Comparison of ENCODE assay signal across 1 cellular context in the genomic region with DNA sequence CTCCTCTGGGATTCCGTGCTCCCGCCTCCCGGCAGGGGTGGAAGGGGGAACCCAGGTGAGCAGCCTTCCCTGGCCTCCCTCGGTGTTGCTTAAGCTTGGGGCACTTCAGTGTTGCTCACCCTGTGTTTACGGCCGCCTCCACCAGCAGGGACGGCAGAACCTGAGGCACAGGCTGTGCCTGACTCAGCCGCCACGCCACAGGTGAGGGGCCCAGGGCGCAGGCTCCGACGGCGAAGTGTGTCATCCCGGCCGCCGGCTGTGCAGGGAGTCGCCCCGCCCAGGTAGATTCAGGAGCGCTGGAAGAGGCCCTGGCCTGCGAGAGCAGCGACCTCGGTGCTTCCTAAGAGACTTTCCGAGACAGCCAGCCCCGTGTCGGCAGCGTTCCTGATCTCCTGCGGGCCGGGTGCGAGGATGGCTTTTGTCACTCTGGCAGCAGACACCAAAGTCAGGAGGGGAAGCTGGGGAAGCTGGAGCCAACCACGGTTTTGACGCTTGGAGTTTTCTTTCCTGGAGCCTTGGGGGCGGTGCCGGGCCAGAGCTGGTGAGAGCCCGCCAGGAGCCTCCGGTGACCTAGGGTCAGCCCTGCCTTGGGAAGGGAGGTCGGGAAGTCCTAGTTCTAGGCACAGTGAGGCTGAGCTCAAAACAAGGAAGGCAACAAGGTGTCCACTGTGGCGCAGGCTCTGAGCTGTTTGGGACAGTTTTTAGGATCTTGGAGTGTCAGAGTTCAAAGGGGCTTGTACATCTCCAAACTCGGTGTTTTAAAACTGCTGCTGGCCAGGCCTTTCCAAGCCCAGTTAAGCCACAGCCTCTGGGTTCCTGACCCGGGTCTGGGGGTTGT.
TF ChIP-seq lines count a peak whose summit lies in the region.

No MANE protein-coding gene starts in this region.

TF ChIP-seq in HepG2, 621 proteins besides CTCF, POLR2A, EP300 and RAD21 (continued from another document and continues in another):
- TF ChIP-seq HNRNPUL1 (IDR thresholded peaks at IDR 0.05; ENCODE audit: low read depth, low read length) (no peak), ZNF776 (CRISPR knock-in tag; IDR thresholded peaks at IDR 0.05) (no peak), PITX1 (CRISPR knock-in tag; IDR thresholded peaks at IDR 0.05) (peak; percentile 73), ZNF253 (CRISPR knock-in tag; IDR thresholded peaks at IDR 0.05; ENCODE audit: borderline replicate concordance) (no peak), ZNF24 (IDR thresholded peaks at IDR 0.05) (no peak), ZNF460 (CRISPR knock-in tag; IDR thresholded peaks at IDR 0.05; ENCODE audit: borderline replicate concordance) (no peak), REXO4 (CRISPR knock-in tag; IDR thresholded peaks at IDR 0.05; ENCODE audit: borderline replicate concordance) (no peak), ELF4 (CRISPR knock-in tag; IDR thresholded peaks at IDR 0.05; ENCODE audit: borderline replicate concordance) (no peak), XBP1 (CRISPR knock-in tag; IDR thresholded peaks at IDR 0.05) (no peak), FOXA1 (IDR thresholded peaks at IDR 0.05) (no peak), FOXA1 (CRISPR knock-in tag; IDR thresholded peaks at IDR 0.05) (peak; percentile 68), ZNF30 (CRISPR knock-in tag; IDR thresholded peaks at IDR 0.05) (no peak), PCBP2 (optimal IDR thresholded peaks at IDR 0.05; ENCODE audit: low read depth, low read length, poor library complexity, severe bottlenecking) (no peak), STAT5B (CRISPR knock-in tag; IDR thresholded peaks at IDR 0.05) (no peak), LCORL (IDR thresholded peaks at IDR 0.05) (no peak), LCORL (CRISPR knock-in tag; IDR thresholded peaks at IDR 0.05) (peak; percentile 80), KDM4B (CRISPR knock-in tag; IDR thresholded peaks at IDR 0.05) (no peak), MED8 (CRISPR knock-in tag; IDR thresholded peaks at IDR 0.05; ENCODE audit: insufficient replicate concordance) (no peak), ZNF577 (CRISPR knock-in tag; IDR thresholded peaks at IDR 0.05; ENCODE audit: borderline replicate concordance, low read depth) (no peak)
- TF ChIP-seq, protein P1, sequence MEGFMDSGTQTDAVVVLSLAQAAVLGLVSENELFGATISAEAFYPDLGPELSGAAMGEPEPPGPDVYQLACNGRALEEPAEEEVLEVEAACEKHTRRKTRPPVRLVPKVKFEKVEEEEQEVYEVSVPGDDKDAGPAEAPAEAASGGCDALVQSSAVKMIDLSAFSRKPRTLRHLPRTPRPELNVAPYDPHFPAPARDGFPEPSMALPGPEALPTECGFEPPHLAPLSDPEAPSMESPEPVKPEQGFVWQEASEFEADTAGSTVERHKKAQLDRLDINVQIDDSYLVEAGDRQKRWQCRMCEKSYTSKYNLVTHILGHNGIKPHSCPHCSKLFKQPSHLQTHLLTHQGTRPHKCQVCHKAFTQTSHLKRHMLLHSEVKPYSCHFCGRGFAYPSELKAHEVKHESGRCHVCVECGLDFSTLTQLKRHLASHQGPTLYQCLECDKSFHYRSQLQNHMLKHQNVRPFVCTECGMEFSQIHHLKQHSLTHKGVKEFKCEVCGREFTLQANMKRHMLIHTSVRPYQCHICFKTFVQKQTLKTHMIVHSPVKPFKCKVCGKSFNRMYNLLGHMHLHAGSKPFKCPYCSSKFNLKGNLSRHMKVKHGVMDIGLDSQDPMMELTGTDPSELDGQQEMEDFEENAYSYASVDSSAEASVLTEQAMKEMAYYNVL (CRISPR knock-in tag; IDR thresholded peaks at IDR 0.05; ENCODE audit: borderline replicate concordance) = 0 out of 2 replicates have a peak, but pooled peaks have one; percentile 11
- TF ChIP-seq, protein P2, sequence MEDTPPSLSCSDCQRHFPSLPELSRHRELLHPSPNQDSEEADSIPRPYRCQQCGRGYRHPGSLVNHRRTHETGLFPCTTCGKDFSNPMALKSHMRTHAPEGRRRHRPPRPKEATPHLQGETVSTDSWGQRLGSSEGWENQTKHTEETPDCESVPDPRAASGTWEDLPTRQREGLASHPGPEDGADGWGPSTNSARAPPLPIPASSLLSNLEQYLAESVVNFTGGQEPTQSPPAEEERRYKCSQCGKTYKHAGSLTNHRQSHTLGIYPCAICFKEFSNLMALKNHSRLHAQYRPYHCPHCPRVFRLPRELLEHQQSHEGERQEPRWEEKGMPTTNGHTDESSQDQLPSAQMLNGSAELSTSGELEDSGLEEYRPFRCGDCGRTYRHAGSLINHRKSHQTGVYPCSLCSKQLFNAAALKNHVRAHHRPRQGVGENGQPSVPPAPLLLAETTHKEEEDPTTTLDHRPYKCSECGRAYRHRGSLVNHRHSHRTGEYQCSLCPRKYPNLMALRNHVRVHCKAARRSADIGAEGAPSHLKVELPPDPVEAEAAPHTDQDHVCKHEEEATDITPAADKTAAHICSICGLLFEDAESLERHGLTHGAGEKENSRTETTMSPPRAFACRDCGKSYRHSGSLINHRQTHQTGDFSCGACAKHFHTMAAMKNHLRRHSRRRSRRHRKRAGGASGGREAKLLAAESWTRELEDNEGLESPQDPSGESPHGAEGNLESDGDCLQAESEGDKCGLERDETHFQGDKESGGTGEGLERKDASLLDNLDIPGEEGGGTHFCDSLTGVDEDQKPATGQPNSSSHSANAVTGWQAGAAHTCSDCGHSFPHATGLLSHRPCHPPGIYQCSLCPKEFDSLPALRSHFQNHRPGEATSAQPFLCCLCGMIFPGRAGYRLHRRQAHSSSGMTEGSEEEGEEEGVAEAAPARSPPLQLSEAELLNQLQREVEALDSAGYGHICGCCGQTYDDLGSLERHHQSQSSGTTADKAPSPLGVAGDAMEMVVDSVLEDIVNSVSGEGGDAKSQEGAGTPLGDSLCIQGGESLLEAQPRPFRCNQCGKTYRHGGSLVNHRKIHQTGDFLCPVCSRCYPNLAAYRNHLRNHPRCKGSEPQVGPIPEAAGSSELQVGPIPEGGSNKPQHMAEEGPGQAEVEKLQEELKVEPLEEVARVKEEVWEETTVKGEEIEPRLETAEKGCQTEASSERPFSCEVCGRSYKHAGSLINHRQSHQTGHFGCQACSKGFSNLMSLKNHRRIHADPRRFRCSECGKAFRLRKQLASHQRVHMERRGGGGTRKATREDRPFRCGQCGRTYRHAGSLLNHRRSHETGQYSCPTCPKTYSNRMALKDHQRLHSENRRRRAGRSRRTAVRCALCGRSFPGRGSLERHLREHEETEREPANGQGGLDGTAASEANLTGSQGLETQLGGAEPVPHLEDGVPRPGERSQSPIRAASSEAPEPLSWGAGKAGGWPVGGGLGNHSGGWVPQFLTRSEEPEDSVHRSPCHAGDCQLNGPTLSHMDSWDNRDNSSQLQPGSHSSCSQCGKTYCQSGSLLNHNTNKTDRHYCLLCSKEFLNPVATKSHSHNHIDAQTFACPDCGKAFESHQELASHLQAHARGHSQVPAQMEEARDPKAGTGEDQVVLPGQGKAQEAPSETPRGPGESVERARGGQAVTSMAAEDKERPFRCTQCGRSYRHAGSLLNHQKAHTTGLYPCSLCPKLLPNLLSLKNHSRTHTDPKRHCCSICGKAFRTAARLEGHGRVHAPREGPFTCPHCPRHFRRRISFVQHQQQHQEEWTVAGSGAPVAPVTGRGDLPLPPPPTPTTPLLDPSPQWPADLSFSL (CRISPR knock-in tag; IDR thresholded peaks at IDR 0.05) = no peak
- TF ChIP-seq, protein P3, sequence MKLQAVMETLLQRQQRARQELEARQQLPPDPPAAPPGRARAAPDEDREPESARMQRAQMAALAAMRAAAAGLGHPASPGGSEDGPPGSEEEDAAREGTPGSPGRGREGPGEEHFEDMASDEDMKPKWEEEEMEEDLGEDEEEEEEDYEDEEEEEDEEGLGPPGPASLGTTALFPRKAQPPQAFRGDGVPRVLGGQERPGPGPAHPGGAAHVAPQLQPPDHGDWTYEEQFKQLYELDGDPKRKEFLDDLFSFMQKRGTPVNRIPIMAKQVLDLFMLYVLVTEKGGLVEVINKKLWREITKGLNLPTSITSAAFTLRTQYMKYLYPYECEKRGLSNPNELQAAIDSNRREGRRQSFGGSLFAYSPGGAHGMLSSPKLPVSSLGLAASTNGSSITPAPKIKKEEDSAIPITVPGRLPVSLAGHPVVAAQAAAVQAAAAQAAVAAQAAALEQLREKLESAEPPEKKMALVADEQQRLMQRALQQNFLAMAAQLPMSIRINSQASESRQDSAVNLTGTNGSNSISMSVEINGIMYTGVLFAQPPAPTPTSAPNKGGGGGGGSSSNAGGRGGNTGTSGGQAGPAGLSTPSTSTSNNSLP (IDR thresholded peaks at IDR 0.05; ENCODE audit: low read depth, low read length) = no peak
- TF ChIP-seq, protein P4, sequence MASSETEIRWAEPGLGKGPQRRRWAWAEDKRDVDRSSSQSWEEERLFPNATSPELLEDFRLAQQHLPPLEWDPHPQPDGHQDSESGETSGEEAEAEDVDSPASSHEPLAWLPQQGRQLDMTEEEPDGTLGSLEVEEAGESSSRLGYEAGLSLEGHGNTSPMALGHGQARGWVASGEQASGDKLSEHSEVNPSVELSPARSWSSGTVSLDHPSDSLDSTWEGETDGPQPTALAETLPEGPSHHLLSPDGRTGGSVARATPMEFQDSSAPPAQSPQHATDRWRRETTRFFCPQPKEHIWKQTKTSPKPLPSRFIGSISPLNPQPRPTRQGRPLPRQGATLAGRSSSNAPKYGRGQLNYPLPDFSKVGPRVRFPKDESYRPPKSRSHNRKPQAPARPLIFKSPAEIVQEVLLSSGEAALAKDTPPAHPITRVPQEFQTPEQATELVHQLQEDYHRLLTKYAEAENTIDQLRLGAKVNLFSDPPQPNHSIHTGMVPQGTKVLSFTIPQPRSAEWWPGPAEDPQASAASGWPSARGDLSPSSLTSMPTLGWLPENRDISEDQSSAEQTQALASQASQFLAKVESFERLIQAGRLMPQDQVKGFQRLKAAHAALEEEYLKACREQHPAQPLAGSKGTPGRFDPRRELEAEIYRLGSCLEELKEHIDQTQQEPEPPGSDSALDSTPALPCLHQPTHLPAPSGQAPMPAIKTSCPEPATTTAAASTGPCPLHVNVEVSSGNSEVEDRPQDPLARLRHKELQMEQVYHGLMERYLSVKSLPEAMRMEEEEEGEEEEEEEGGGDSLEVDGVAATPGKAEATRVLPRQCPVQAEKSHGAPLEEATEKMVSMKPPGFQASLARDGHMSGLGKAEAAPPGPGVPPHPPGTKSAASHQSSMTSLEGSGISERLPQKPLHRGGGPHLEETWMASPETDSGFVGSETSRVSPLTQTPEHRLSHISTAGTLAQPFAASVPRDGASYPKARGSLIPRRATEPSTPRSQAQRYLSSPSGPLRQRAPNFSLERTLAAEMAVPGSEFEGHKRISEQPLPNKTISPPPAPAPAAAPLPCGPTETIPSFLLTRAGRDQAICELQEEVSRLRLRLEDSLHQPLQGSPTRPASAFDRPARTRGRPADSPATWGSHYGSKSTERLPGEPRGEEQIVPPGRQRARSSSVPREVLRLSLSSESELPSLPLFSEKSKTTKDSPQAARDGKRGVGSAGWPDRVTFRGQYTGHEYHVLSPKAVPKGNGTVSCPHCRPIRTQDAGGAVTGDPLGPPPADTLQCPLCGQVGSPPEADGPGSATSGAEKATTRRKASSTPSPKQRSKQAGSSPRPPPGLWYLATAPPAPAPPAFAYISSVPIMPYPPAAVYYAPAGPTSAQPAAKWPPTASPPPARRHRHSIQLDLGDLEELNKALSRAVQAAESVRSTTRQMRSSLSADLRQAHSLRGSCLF (CRISPR knock-in tag; IDR thresholded peaks at IDR 0.05; ENCODE audit: borderline replicate concordance) = no peak
- TF ChIP-seq, protein P5, sequence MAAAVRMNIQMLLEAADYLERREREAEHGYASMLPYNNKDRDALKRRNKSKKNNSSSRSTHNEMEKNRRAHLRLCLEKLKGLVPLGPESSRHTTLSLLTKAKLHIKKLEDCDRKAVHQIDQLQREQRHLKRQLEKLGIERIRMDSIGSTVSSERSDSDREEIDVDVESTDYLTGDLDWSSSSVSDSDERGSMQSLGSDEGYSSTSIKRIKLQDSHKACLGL (CRISPR knock-in tag; IDR thresholded peaks at IDR 0.05) = peak; percentile 62; the same call in 1 of the 2 replicates
- TF ChIP-seq, protein P6, sequence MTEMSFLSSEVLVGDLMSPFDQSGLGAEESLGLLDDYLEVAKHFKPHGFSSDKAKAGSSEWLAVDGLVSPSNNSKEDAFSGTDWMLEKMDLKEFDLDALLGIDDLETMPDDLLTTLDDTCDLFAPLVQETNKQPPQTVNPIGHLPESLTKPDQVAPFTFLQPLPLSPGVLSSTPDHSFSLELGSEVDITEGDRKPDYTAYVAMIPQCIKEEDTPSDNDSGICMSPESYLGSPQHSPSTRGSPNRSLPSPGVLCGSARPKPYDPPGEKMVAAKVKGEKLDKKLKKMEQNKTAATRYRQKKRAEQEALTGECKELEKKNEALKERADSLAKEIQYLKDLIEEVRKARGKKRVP (CRISPR knock-in tag; IDR thresholded peaks at IDR 0.05) = no peak
- TF ChIP-seq, protein P7, sequence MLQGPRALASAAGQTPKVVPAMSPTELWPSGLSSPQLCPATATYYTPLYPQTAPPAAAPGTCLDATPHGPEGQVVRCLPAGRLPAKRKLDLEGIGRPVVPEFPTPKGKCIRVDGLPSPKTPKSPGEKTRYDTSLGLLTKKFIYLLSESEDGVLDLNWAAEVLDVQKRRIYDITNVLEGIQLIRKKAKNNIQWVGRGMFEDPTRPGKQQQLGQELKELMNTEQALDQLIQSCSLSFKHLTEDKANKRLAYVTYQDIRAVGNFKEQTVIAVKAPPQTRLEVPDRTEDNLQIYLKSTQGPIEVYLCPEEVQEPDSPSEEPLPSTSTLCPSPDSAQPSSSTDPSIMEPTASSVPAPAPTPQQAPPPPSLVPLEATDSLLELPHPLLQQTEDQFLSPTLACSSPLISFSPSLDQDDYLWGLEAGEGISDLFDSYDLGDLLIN (CRISPR knock-in tag; IDR thresholded peaks at IDR 0.05; ENCODE audit: borderline replicate concordance) = no peak
- TF ChIP-seq, protein P8, sequence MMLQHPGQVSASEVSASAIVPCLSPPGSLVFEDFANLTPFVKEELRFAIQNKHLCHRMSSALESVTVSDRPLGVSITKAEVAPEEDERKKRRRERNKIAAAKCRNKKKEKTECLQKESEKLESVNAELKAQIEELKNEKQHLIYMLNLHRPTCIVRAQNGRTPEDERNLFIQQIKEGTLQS (CRISPR knock-in tag; IDR thresholded peaks at IDR 0.05) = no peak; the same call in 1 of the 2 replicates
- TF ChIP-seq, protein P9, sequence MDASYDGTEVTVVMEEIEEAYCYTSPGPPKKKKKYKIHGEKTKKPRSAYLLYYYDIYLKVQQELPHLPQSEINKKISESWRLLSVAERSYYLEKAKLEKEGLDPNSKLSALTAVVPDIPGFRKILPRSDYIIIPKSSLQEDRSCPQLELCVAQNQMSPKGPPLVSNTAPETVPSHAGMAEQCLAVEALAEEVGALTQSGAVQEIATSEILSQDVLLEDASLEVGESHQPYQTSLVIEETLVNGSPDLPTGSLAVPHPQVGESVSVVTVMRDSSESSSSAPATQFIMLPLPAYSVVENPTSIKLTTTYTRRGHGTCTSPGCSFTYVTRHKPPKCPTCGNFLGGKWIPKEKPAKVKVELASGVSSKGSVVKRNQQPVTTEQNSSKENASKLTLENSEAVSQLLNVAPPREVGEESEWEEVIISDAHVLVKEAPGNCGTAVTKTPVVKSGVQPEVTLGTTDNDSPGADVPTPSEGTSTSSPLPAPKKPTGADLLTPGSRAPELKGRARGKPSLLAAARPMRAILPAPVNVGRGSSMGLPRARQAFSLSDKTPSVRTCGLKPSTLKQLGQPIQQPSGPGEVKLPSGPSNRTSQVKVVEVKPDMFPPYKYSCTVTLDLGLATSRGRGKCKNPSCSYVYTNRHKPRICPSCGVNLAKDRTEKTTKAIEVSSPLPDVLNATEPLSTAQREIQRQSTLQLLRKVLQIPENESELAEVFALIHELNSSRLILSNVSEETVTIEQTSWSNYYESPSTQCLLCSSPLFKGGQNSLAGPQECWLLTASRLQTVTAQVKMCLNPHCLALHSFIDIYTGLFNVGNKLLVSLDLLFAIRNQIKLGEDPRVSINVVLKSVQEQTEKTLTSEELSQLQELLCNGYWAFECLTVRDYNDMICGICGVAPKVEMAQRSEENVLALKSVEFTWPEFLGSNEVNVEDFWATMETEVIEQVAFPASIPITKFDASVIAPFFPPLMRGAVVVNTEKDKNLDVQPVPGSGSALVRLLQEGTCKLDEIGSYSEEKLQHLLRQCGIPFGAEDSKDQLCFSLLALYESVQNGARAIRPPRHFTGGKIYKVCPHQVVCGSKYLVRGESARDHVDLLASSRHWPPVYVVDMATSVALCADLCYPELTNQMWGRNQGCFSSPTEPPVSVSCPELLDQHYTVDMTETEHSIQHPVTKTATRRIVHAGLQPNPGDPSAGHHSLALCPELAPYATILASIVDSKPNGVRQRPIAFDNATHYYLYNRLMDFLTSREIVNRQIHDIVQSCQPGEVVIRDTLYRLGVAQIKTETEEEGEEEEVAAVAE (CRISPR knock-in tag; IDR thresholded peaks at IDR 0.05; ENCODE audit: borderline replicate concordance) = no peak
